ENCODE assay signal across 12 cellular contexts in genomic region chr10:99433378-99434020, GRCh38. TPM values are rescaled to one million over a fixed set of nuclear protein-coding genes. Genes with fewer than 3 reads are reported as not detected.
DNase-seq lines count a peak whose midpoint lies in the region; ATAC-seq and TF ChIP-seq lines count a peak whose summit lies in the region.
"Had no signal": no experiment of that assay in that cellular context is flagged by ENCODE, and none has a peak within 500 bp of the region (broad histone marks: within the 10 kb centered on the region; RNA-seq: fewer than 3 reads in every experiment).

No MANE protein-coding gene starts in this region.

- no peak overlapping the region for H3K4me2 ChIP-seq in GM23338

- no peak for DNase-seq in AG04450 (ENCODE audit: low read depth, low spot score)
- peak; percentile 38 for DNase-seq in GM23338 (ENCODE audit: low spot score)
- DNase-seq in adipocyte (ENCODE audit: low read depth): peak; percentile 16
- no peak for DNase-seq in kidney epithelial cell (ENCODE audit: low read depth)
- no peak for DNase-seq in upper lobe of left lung
- DNase-seq in mucosa of gallbladder (ENCODE audit: low spot score): no peak
- no peak for DNase-seq in activated T-cell treated with anti-CD3 and anti-CD28 coated beads, Interleukin-2, amount 50 U/mL, for 24 hours
- DNase-seq: activated CD4-positive, alpha-beta T cell treated with anti-CD3 and anti-CD28 coated beads, Interleukin-2, amount 50 U/mL, for 48 hours; SHP77 had no signal

- no peaks in the 10 kb centered on the region for H3F3A ChIP-seq in GM23338 (replicated peaks; ENCODE audit: low read depth)

- H3K4me1 Mint-ChIP-seq in GM23338: peaks cover 15% of the 10 kb centered on the region
- H3K4me1 Mint-ChIP-seq in activated T-cell treated with anti-CD3 and anti-CD28 coated beads, Interleukin-2, amount 50 U/mL, for 24 hours (ENCODE audit: low read depth): peaks cover 44% of the 10 kb centered on the region

- no peaks in the 10 kb centered on the region; the same call in 1 of the 3 replicates for H3K36me3 Mint-ChIP-seq in GM23338 (ENCODE audit: low read depth)
- peaks cover 45% of the 10 kb centered on the region for H3K36me3 Mint-ChIP-seq in activated T-cell treated with anti-CD3 and anti-CD28 coated beads, Interleukin-2, amount 50 U/mL, for 24 hours (ENCODE audit: low read depth)
- H3K36me3 Mint-ChIP-seq: memory B cell had no signal

- no peak overlapping the region for H3K27ac Mint-ChIP-seq in GM23338
- no peak overlapping the region for H3K27ac Mint-ChIP-seq in activated T-cell treated with anti-CD3 and anti-CD28 coated beads, Interleukin-2, amount 50 U/mL, for 24 hours
- H3K27ac Mint-ChIP-seq: activated naive CD4-positive, alpha-beta T cell treated with anti-CD3 and anti-CD28 coated beads, Interleukin-2, amount 50 U/mL, for 72 hours; memory B cell had no signal

- POLR2A ChIA-PET in AG04450 (lab: Yijun Ruan, JAX): no interaction called here

- 0 to 8% methylated on average over 1 of the region's 1 CpG for WGBS in upper lobe of left lung, 2 donors

- no peak overlapping the region for H3K9ac ChIP-seq in adipocyte (ENCODE audit: low read length)

- H3K27me3 Mint-ChIP-seq in GM23338 (ENCODE audit: insufficient read depth, low read depth, poor library complexity): peaks cover 12% of the 10 kb centered on the region
- H3K27me3 Mint-ChIP-seq in activated T-cell treated with anti-CD3 and anti-CD28 coated beads, Interleukin-2, amount 50 U/mL, for 24 hours: no peaks in the 10 kb centered on the region
- H3K27me3 Mint-ChIP-seq: memory B cell had no signal

- H3K4me3 Mint-ChIP-seq in GM23338: no peak overlapping the region
- H3K4me3 Mint-ChIP-seq in activated T-cell treated with anti-CD3 and anti-CD28 coated beads, Interleukin-2, amount 50 U/mL, for 24 hours: no peak overlapping the region
- H3K4me3 Mint-ChIP-seq: memory B cell had no signal

- H3K4me3 ChIP-seq in AG04450 (ENCODE audit: low read depth, low read length) (no peak overlapping the region), GM23338 (no peak overlapping the region), adipocyte (ENCODE audit: low read length) (no peak overlapping the region), kidney epithelial cell (ENCODE audit: low read depth, low read length) (no peak overlapping the region), upper lobe of left lung (no peak overlapping the region)

- H3K9me3 ChIP-seq in AG04450 (ENCODE audit: control insufficient read depth, insufficient read depth, low read length) (no peaks in the 10 kb centered on the region; the same call in 1 of the 2 replicates), adipocyte (ENCODE audit: control insufficient read depth, low read length) (no peaks in the 10 kb centered on the region), upper lobe of left lung (no peaks in the 10 kb centered on the region)

- H3K4me1 ChIP-seq in GM23338 (ENCODE audit: insufficient read depth) (peaks cover 6% of the 10 kb centered on the region; the same call in 1 of the 2 replicates), adipocyte (ENCODE audit: control insufficient read depth, insufficient read depth, low read length) (peaks cover 19% of the 10 kb centered on the region), upper lobe of left lung (peaks cover 12 to 23% (median 17%) of the 10 kb centered on the region in 4 donors)

- H3K36me3 ChIP-seq in GM23338 (ENCODE audit: insufficient read depth) (no peaks in the 10 kb centered on the region), adipocyte (ENCODE audit: control insufficient read depth, insufficient read depth, low read length, severe bottlenecking) (no peaks in the 10 kb centered on the region), kidney epithelial cell (ENCODE audit: control insufficient read depth, insufficient read depth, low read length) (no peaks in the 10 kb centered on the region), upper lobe of left lung (peaks cover 0 to 10% (median 2%) of the 10 kb centered on the region in 4 donors)

- TF ChIP-seq CTCF in AG04450 (IDR thresholded peaks at IDR 0.05; ENCODE audit: low read depth, low read length) (peak; percentile 30), GM23338 (conservative IDR thresholded peaks at IDR 0.05; ENCODE audit: low read depth in 2 of 2) (peak; percentile 46 to 52), kidney epithelial cell (IDR thresholded peaks at IDR 0.05; ENCODE audit: insufficient read depth, low read length, poor library complexity, severe bottlenecking) (peak; percentile 25), upper lobe of left lung (IDR thresholded peaks at IDR 0.05) (peak in 1 of 6 experiments; percentile 6)

- peaks cover 27% of the 10 kb centered on the region for H3K79me2 ChIP-seq in GM23338 (replicated peaks; ENCODE audit: insufficient read depth)

- H3K27me3 ChIP-seq in AG04450 (ENCODE audit: control insufficient read depth, insufficient read depth, low read length) (no peaks in the 10 kb centered on the region), GM23338 (ENCODE audit: insufficient read depth) (no peaks in the 10 kb centered on the region), adipocyte (replicated peaks; ENCODE audit: control insufficient read depth, insufficient read depth, low read length) (no peaks in the 10 kb centered on the region), kidney epithelial cell (ENCODE audit: control insufficient read depth, insufficient read depth, low read length) (no peaks in the 10 kb centered on the region), upper lobe of left lung (no peaks in the 10 kb centered on the region)

- H3K9me3 Mint-ChIP-seq in GM23338: no peaks in the 10 kb centered on the region; the same call in 2 of the 3 replicates
- H3K9me3 Mint-ChIP-seq in activated T-cell treated with anti-CD3 and anti-CD28 coated beads, Interleukin-2, amount 50 U/mL, for 24 hours: no peaks in the 10 kb centered on the region
- H3K9me3 Mint-ChIP-seq: activated naive CD4-positive, alpha-beta T cell treated with anti-CD3 and anti-CD28 coated beads, Interleukin-2, amount 50 U/mL, for 72 hours; memory B cell had no signal

- no peak for ATAC-seq in GM23338
- ATAC-seq in upper lobe of left lung (ENCODE audit: low FRiP score in 2 of 2): no peak
- no peak for ATAC-seq in GM18861 (IDR thresholded peaks at IDR 0.05; ENCODE audit: unreplicated experiment)
- ATAC-seq: activated naive CD4-positive, alpha-beta T cell treated with anti-CD3 and anti-CD28 coated beads, Interleukin-2, amount 50 U/mL, for 72 hours had no signal

- peaks cover 4% of the 10 kb centered on the region; the same call in 1 of the 2 replicates for H4K20me1 ChIP-seq in GM23338 (replicated peaks; ENCODE audit: insufficient read depth)

- no peak for TF ChIP-seq EP300 in upper lobe of left lung (IDR thresholded peaks at IDR 0.05)

- TF ChIP-seq POLR2A in upper lobe of left lung (IDR thresholded peaks at IDR 0.05): no peak

- H3K9me2 ChIP-seq in GM23338 (ENCODE audit: insufficient read depth): no peaks in the 10 kb centered on the region

- H3K27ac ChIP-seq in AG04450 (ENCODE audit: low read depth, low read length) (no peak overlapping the region), GM23338 (ENCODE audit: low read depth) (no peak overlapping the region), upper lobe of left lung (no peak overlapping the region)

- no peak overlapping the region for H2AFZ ChIP-seq in GM23338

- CTCF ChIA-PET in AG04450 (lab: Charles Lee): interaction anchor here (3.5 to 13.7 kb wide), 3 partner anchors 18 to 182 kb away, joined by 33 to 413 read pairs (median 76); partner anchors contain the start of gene SLC25A28

TF ChIP-seq in GM23338, 12 proteins besides CTCF, POLR2A, EP300 and RAD21 (continues in another document):
- TF ChIP-seq CREB1 (CRISPR knock-in tag; IDR thresholded peaks at IDR 0.05; ENCODE audit: low read depth) (no peak), POLR2AphosphoS5 (IDR thresholded peaks at IDR 0.05; ENCODE audit: low read depth) (no peak), EZH2phosphoT487 (IDR thresholded peaks at IDR 0.05; ENCODE audit: unreplicated experiment) (no peak)

RNA-seq across cellular contexts. Expression of gene GOT1, which starts 3.1 kb away (rescaled TPM):
- polyA plus RNA-seq in AG04450 (2011; rRNA removed) (34.5 and 41.5 TPM in 2 replicates), GM23338 (2016; fragmentation: Nextera tagmentation; extraction: Ambion mirVana) (31.8 and 37.7 TPM in 2 replicates)
- 25.3 and 28.9 TPM in 2 replicates for polyA minus RNA-seq in AG04450 (2011; rRNA and poly(A)+ RNA removed)
- 29.4 and 36.8 TPM in 2 replicates for total RNA-seq in GM23338 (2014; rRNA removed; shearing (Covaris generic))
- total RNA-seq in kidney epithelial cell (57.6 and 73.7 TPM in 2 replicates), upper lobe of left lung (10 to 100 TPM; 13.1 to 46.8 (median 25.7) TPM), mucosa of gallbladder (140 TPM)

Comparison
In these comparisons a context has a peak if more than half of its experiments do, and no peak if none do; other contexts are left out.
1. DNase-seq: peak in GM23338 (single experiment) and adipocyte (single experiment); none in AG04450 (single experiment), kidney epithelial cell (single experiment), upper lobe of left lung (0 of 2), mucosa of gallbladder (single experiment) and activated T-cell treated with anti-CD3 and anti-CD28 coated beads, Interleukin-2, amount 50 U/mL, for 24 hours (single experiment).